In genomic region chr15:66700802-66701421, GRCh38 we compare ENCODE assay signal across 8 cellular contexts. TPM values are rescaled to one million over a fixed set of nuclear protein-coding genes. Genes with fewer than 3 reads are reported as not detected.
DNase-seq lines count a peak whose midpoint lies in the region; ATAC-seq, FAIRE-seq and TF ChIP-seq lines count a peak whose summit lies in the region.

No MANE protein-coding gene starts in this region.

- peak; percentile 54 for ATAC-seq in GM21717 (IDR thresholded peaks at IDR 0.05; ENCODE audit: unreplicated experiment)
- ATAC-seq in RWPE2 (ENCODE audit: low read depth) = peak; percentile 59

- no peaks in the 10 kb centered on the region for H3K36me3 ChIP-seq in RWPE2 (ENCODE audit: low read depth)
- H3K36me3 ChIP-seq in neural cell (ENCODE audit: insufficient read depth, low read length) = no peaks in the 10 kb centered on the region

- peak overlapping the region; percentile 86 for H3K4me3 Mint-ChIP-seq in stimulated activated naive CD8-positive, alpha-beta T cell treated with anti-CD3 and anti-CD28 coated beads, Interleukin-15, Interleukin-2, amounts not matched to agents 100 ng/mL and 50 ng/mL, for 24 hours

- no peaks in the 10 kb centered on the region for H3K79me2 ChIP-seq in neural cell (replicated peaks; ENCODE audit: insufficient read depth, low read length)

- H3K27ac Mint-ChIP-seq in stimulated activated naive CD8-positive, alpha-beta T cell treated with anti-CD3 and anti-CD28 coated beads, Interleukin-15, Interleukin-2, amounts not matched to agents 100 ng/mL and 50 ng/mL, for 24 hours = peak overlapping the region; percentile 26

- H3F3A ChIP-seq in neural cell (ENCODE audit: insufficient read depth, low read length, poor library complexity, severe bottlenecking) = no peaks in the 10 kb centered on the region

- TF ChIP-seq CTCF in D721Med (IDR thresholded peaks at IDR 0.05; ENCODE audit: insufficient read depth, missing control alignments) = no peak
- no peak for TF ChIP-seq CTCF in RWPE2 (IDR thresholded peaks at IDR 0.05; ENCODE audit: poor library complexity, severe bottlenecking)
- no peak for TF ChIP-seq CTCF in neural cell (IDR thresholded peaks at IDR 0.05; ENCODE audit: poor library complexity, severe bottlenecking)

- peaks cover 25% of the 10 kb centered on the region for H3K27me3 Mint-ChIP-seq in stimulated activated naive CD8-positive, alpha-beta T cell treated with anti-CD3 and anti-CD28 coated beads, Interleukin-15, Interleukin-2, amounts not matched to agents 100 ng/mL and 50 ng/mL, for 24 hours

- peaks cover 15% of the 10 kb centered on the region for H3K27me3 ChIP-seq in RWPE2 (ENCODE audit: insufficient read depth, poor library complexity, severe bottlenecking)
- peaks cover 58% of the 10 kb centered on the region for H3K27me3 ChIP-seq in neural cell (ENCODE audit: insufficient read depth, low read depth, low read length)

- H3K4me3 ChIP-seq in RWPE2 (ENCODE audit: severe bottlenecking) (peak overlapping the region; percentile 47), neural cell (ENCODE audit: low read length) (peak overlapping the region; percentile 64)

- no peak for TF ChIP-seq EP300 in neural cell (conservative IDR thresholded peaks at IDR 0.05; ENCODE audit: poor library complexity, severe bottlenecking)

- DNase-seq in D721Med (ENCODE audit: insufficient read length, low spot score) = peak; percentile 65
- DNase-seq in Kasumi-1 (lab: John Stamatoyannopoulos, UW) = peak; percentile 88 to 90
- DNase-seq in RWPE2 (ENCODE audit: low spot score) = peak; percentile 98
- DNase-seq in activated T-helper 9 cell treated with anti-CD3 and anti-CD28 coated beads, Interleukin-2, amount 50 U/mL, for 16 hours (ENCODE audit: low read depth) = peak; percentile 78
- peak; percentile 90 for DNase-seq in fibroblast of the conjunctiva (ENCODE audit: low read depth)

- no peaks in the 10 kb centered on the region for H3K36me3 Mint-ChIP-seq in stimulated activated naive CD8-positive, alpha-beta T cell treated with anti-CD3 and anti-CD28 coated beads, Interleukin-15, Interleukin-2, amounts not matched to agents 100 ng/mL and 50 ng/mL, for 24 hours (ENCODE audit: low read depth)

- peak overlapping the region; percentile 25 for H3K4me2 ChIP-seq in neural cell (ENCODE audit: low read length)

- no peak for FAIRE-seq in D721Med (lab: Jason Lieb, UNC)

- no peak overlapping the region for H2AFZ ChIP-seq in neural cell (ENCODE audit: low read depth, low read length)

- H3K9me2 ChIP-seq in neural cell (ENCODE audit: insufficient read depth, low read length) = no peaks in the 10 kb centered on the region

- H3K4me1 Mint-ChIP-seq in stimulated activated naive CD8-positive, alpha-beta T cell treated with anti-CD3 and anti-CD28 coated beads, Interleukin-15, Interleukin-2, amounts not matched to agents 100 ng/mL and 50 ng/mL, for 24 hours (ENCODE audit: low read depth) = peaks cover 24% of the 10 kb centered on the region

- H3K9me3 ChIP-seq in RWPE2 (ENCODE audit: severe bottlenecking) (no peaks in the 10 kb centered on the region), neural cell (ENCODE audit: low read length) (no peaks in the 10 kb centered on the region)

- H3K4me1 ChIP-seq in RWPE2 (ENCODE audit: insufficient read depth, poor library complexity, severe bottlenecking) = no peaks in the 10 kb centered on the region

- no peaks in the 10 kb centered on the region for H3K9me3 Mint-ChIP-seq in stimulated activated naive CD8-positive, alpha-beta T cell treated with anti-CD3 and anti-CD28 coated beads, Interleukin-15, Interleukin-2, amounts not matched to agents 100 ng/mL and 50 ng/mL, for 24 hours

- H4K20me1 ChIP-seq in neural cell (ENCODE audit: insufficient read depth) = no peaks in the 10 kb centered on the region

- H3K27ac ChIP-seq in RWPE2 (ENCODE audit: poor library complexity, severe bottlenecking) (peak overlapping the region; percentile 64), neural cell (ENCODE audit: low read length) (no peak overlapping the region)

- no peak overlapping the region for H3K9ac ChIP-seq in neural cell (ENCODE audit: low read length)

- no peak for TF ChIP-seq RAD21 in neural cell (conservative IDR thresholded peaks at IDR 0.05)

TF ChIP-seq in neural cell, 6 proteins besides CTCF, POLR2A, EP300 and RAD21:
- TF ChIP-seq MXI1 (conservative IDR thresholded peaks at IDR 0.05; ENCODE audit: poor library complexity, severe bottlenecking) (no peak), TAF1 (IDR thresholded peaks at IDR 0.05; ENCODE audit: low read depth) (no peak), REST (IDR thresholded peaks at IDR 0.05; ENCODE audit: borderline replicate concordance) (no peak), POLR2AphosphoS5 (IDR thresholded peaks at IDR 0.05) (no peak), EZH2 (IDR thresholded peaks at IDR 0.05; ENCODE audit: borderline replicate concordance, insufficient read depth, low read length, poor library complexity, severe bottlenecking) (no peak), SMC3 (conservative IDR thresholded peaks at IDR 0.05; ENCODE audit: poor library complexity) (no peak)

RNA-seq across cellular contexts. Expression of gene SMAD6, which starts 1.1 kb away (rescaled TPM):
- polyA plus RNA-seq in neural cell = 0.08 and 0.16 TPM in 2 replicates
- polyA minus RNA-seq in neural cell = 0.12 TPM in 1 of 2 replicates, not detected in the other
